Comparison of ENCODE assay signal across 30 cellular contexts in genomic region chr19:48887861-48888612, GRCh38. TPM values are rescaled to one million over a fixed set of nuclear protein-coding genes. Genes with fewer than 3 reads are reported as not detected.
"Had no signal": no experiment of that assay in that cellular context is flagged by ENCODE, and none has a peak within 500 bp of the region (broad histone marks: within the 10 kb centered on the region; RNA-seq: fewer than 3 reads in every experiment).

No MANE protein-coding gene starts in this region.

- H3K27ac ChIP-seq: adrenal gland, esophagus muscularis mucosa, transverse colon had no signal

- H3K4me3 ChIP-seq: adrenal gland, esophagus muscularis mucosa, mucosa of descending colon, transverse colon had no signal

- H3K9me3 ChIP-seq: adrenal gland, esophagus muscularis mucosa, mucosa of descending colon, transverse colon had no signal

- H3K27me3 ChIP-seq: adrenal gland, esophagus muscularis mucosa, transverse colon had no signal

- ATAC-seq: activated T-helper 17 cell treated with anti-CD3 and anti-CD28 coated beads, Interleukin-2, amount 50 U/mL, for 72 hours; mucosa of descending colon; sciatic nerve; stimulated activated effector memory CD8-positive, alpha-beta T cell treated with anti-CD3 and anti-CD28 coated beads, Interleukin-12 subunit alpha, Interleukin-12 subunit beta, amount 100 ng/mL, for 72 hours; stimulated activated naive CD8-positive, alpha-beta T cell treated with anti-CD3 and anti-CD28 coated beads, Interleukin-15, amount 100 ng/mL, for 72 hours had no signal

- FAIRE-seq: astrocyte, colon, endothelial cell of umbilical vein, frontal cortex, islet of Langerhans, small intestine, urothelium cell line had no signal

- DNase-seq: activated CD8-positive, alpha-beta memory T cell treated with anti-CD3 and anti-CD28 coated beads for 24 hours; activated CD8-positive, alpha-beta memory T cell treated with anti-CD3 and anti-CD28 coated beads, Interleukin-2, amount 50 U/mL, for 4 hours; activated naive CD4-positive, alpha-beta T cell; activated T-cell treated with anti-CD3 and anti-CD28 coated beads, Interleukin-2, amount 50 U/mL, for 24 hours; adrenal gland; effector memory CD4-positive, alpha-beta T cell; glutamatergic neuron; hippocampal formation; mucosa of descending colon; posterior cingulate gyrus; small intestine; stimulated activated CD4-positive, alpha-beta T cell treated with anti-CD3 and anti-CD28 coated beads, Interleukin-2, amount 100 ng/mL, for 24 hours; stimulated activated naive CD8-positive, alpha-beta T cell treated with anti-CD3 and anti-CD28 coated beads, Interleukin-15, amount 100 ng/mL, for 72 hours; T-helper 9 cell; transverse colon had no signal

- H3K36me3 ChIP-seq: adrenal gland, esophagus muscularis mucosa, transverse colon had no signal

- H3K4me1 ChIP-seq: adrenal gland, esophagus muscularis mucosa had no signal

RNA-seq across cellular contexts. Expression of gene TULP2, which starts 10.5 kb away (rescaled TPM):
- total RNA-seq: activated T-helper 17 cell treated with anti-CD3 and anti-CD28 coated beads, Interleukin-2, amount 50 U/mL, for 72 hours; astrocyte; endothelial cell of umbilical vein; omental fat pad; T-helper 1 cell treated with Interleukin-12 subunit alpha and Interleukin-12 subunit beta and Interleukin-4 antibody, amounts not matched to agents 30 ng/mL and 1 ng/mL, for 36 hours; temporal lobe; transverse colon had no signal
- polyA plus RNA-seq: neural cell had no signal

RNA-seq across cellular contexts. Expression of gene PLEKHA4, which starts 19.6 kb away (rescaled TPM):
- polyA plus RNA-seq: neural cell had no signal

RNA-seq across cellular contexts. Expression of gene DHDH, which starts 45.5 kb away (rescaled TPM):
- total RNA-seq: dermis microvascular lymphatic vessel endothelial cell; endothelial cell of umbilical vein; frontal cortex; omental fat pad; T-helper 1 cell treated with Interleukin-12 subunit alpha and Interleukin-12 subunit beta and Interleukin-4 antibody, amounts not matched to agents 30 ng/mL and 1 ng/mL, for 36 hours had no signal
- polyA plus RNA-seq: endothelial cell of umbilical vein had no signal
